ENCODE assay signal across 1 cellular context in the genomic region with DNA sequence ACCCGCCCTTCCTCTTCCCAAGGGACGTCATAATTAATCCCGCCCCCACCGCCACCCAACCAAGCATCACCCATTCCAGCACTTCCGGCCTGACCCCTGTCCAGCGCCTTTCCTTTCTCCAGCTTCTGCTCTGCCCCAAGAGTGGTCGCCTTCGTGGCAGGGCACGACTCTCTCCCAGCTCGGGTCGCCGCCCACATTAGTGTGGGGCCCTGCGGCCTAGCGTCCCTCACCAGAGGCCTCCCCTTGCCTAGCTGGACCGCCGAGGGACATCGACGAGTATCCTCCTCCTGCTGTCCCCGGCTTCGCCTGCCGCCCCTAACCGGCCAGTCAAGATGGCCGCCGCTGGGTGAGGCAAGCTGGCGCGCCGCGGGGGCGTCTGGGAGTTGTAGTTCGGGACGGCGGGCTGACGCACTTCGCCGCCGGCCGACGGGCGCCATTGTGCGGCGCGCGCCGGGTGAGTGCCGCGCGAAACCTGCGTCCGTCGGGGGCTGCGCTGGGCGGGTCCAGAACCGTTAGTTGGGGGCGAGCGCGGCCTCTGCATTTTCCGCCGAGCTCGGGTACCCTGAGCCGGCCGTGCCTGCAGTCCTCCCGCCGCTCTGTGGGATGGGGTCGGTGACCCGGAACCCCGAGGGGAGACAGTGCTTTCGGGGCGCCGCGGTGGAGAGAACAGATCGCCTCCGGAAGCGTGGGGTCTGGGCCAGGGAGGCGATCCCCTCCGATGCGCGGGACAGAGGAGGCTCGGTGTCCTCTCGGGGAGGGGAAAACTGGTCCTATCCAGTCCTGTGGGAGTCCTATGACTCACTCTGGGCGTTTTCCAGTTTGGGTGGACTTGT.
TF ChIP-seq lines count a peak whose summit lies in the region.

A gene (plus strand): TSS at position 73 of the 833 bp plus-strand sequence. CDS start 905 bp downstream, outside the sequence.

TF ChIP-seq in HepG2, 621 proteins besides CTCF, POLR2A, EP300 and RAD21 (continued from another document and continues in another):
- TF ChIP-seq ARID2 (CRISPR knock-in tag; IDR thresholded peaks at IDR 0.05; ENCODE audit: borderline replicate concordance) (peak; percentile 48; the same call in 1 of the 2 replicates), KAT8 (CRISPR knock-in tag; IDR thresholded peaks at IDR 0.05) (peak; percentile 83), ELF4 (CRISPR knock-in tag; IDR thresholded peaks at IDR 0.05; ENCODE audit: borderline replicate concordance) (0 out of 2 replicates have a peak, but pooled peaks have one; percentile 37), SRSF1 (optimal IDR thresholded peaks at IDR 0.05; ENCODE audit: low read depth, low read length) (peak; percentile 68), ZNF775 (CRISPR knock-in tag; IDR thresholded peaks at IDR 0.05; ENCODE audit: borderline replicate concordance) (no peak), BRCA1 (CRISPR knock-in tag; IDR thresholded peaks at IDR 0.05) (peak; percentile 22; the same call in 1 of the 2 replicates), FOXC1 (CRISPR knock-in tag; IDR thresholded peaks at IDR 0.05; ENCODE audit: borderline replicate concordance) (peak; percentile 60; the same call in 1 of the 2 replicates), TBX2 (CRISPR knock-in tag; IDR thresholded peaks at IDR 0.05; ENCODE audit: borderline replicate concordance) (peak; percentile 53; the same call in 1 of the 2 replicates), SOX5 (CRISPR knock-in tag; IDR thresholded peaks at IDR 0.05; ENCODE audit: borderline replicate concordance) (peak; percentile 50; the same call in 1 of the 2 replicates), AHR (CRISPR knock-in tag; IDR thresholded peaks at IDR 0.05) (peak; percentile 92; the same call in 1 of the 2 replicates), TBL1XR1 (IDR thresholded peaks at IDR 0.05; ENCODE audit: borderline replicate concordance, low read length, partially characterized antibody) (peak; percentile 55), AGO2 (optimal IDR thresholded peaks at IDR 0.05; ENCODE audit: low read depth, low read length) (peak; percentile 88), GFI1 (CRISPR knock-in tag; IDR thresholded peaks at IDR 0.05; ENCODE audit: borderline replicate concordance) (peak; percentile 41; the same call in 1 of the 2 replicates), ARHGAP35 (CRISPR knock-in tag; IDR thresholded peaks at IDR 0.05; ENCODE audit: borderline replicate concordance) (peak; percentile 74), U2AF1 (optimal IDR thresholded peaks at IDR 0.05; ENCODE audit: low read depth, low read length) (peak; percentile 74), ZNF605 (CRISPR knock-in tag; IDR thresholded peaks at IDR 0.05) (peak; percentile 67; the same call in 1 of the 2 replicates), ZNF720 (CRISPR knock-in tag; IDR thresholded peaks at IDR 0.05) (no peak), FOXJ3 (CRISPR knock-in tag; IDR thresholded peaks at IDR 0.05; ENCODE audit: borderline replicate concordance) (no peak), ARNTL (CRISPR knock-in tag; IDR thresholded peaks at IDR 0.05) (peak; percentile 53), POLR2G (IDR thresholded peaks at IDR 0.05; ENCODE audit: low read depth, low read length) (peak; percentile 93), BORCS8-MEF2B (CRISPR knock-in tag; IDR thresholded peaks at IDR 0.05) (peak; percentile 79; the same call in 1 of the 2 replicates)
- TF ChIP-seq, protein P1, sequence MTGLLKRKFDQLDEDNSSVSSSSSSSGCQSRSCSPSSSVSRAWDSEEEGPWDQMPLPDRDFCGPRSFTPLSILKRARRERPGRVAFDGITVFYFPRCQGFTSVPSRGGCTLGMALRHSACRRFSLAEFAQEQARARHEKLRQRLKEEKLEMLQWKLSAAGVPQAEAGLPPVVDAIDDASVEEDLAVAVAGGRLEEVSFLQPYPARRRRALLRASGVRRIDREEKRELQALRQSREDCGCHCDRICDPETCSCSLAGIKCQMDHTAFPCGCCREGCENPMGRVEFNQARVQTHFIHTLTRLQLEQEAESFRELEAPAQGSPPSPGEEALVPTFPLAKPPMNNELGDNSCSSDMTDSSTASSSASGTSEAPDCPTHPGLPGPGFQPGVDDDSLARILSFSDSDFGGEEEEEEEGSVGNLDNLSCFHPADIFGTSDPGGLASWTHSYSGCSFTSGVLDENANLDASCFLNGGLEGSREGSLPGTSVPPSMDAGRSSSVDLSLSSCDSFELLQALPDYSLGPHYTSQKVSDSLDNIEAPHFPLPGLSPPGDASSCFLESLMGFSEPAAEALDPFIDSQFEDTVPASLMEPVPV (CRISPR knock-in tag; IDR thresholded peaks at IDR 0.05), result peak; percentile 48; the same call in 1 of the 2 replicates
- TF ChIP-seq, protein P2, sequence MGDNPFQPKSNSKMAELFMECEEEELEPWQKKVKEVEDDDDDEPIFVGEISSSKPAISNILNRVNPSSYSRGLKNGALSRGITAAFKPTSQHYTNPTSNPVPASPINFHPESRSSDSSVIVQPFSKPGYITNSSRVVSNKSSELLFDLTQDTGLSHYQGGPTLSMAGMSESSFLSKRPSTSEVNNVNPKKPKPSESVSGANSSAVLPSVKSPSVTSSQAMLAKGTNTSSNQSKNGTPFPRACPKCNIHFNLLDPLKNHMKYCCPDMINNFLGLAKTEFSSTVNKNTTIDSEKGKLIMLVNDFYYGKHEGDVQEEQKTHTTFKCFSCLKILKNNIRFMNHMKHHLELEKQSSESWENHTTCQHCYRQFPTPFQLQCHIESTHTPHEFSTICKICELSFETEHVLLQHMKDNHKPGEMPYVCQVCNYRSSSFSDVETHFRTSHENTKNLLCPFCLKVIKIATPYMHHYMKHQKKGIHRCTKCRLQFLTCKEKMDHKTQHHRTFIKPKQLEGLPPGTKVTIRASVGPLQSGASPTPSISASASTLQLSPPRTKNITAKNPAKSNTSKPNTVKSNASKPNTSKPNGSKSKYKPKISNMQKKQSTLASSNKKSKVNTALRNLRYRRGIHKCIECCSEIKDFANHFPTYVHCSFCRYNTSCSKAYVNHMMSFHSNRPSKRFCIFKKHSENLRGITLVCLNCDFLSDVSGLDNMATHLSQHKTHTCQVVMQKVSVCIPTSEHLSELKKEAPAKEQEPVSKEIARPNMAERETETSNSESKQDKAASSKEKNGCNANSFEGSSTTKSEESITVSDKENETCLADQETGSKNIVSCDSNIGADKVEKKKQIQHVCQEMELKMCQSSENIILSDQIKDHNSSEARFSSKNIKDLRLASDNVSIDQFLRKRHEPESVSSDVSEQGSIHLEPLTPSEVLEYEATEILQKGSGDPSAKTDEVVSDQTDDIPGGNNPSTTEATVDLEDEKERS (CRISPR knock-in tag; IDR thresholded peaks at IDR 0.05), result peak; percentile 55; the same call in 1 of the 2 replicates
- TF ChIP-seq, protein P3, sequence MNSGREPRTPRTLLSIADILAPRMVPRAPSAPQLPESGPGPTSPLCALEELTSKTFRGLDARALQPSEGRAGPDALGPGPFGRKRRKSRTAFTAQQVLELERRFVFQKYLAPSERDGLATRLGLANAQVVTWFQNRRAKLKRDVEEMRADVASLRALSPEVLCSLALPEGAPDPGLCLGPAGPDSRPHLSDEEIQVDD (CRISPR knock-in tag; IDR thresholded peaks at IDR 0.05; ENCODE audit: borderline replicate concordance), result 0 out of 2 replicates have a peak, but pooled peaks have one; percentile 18
- TF ChIP-seq, protein P4, sequence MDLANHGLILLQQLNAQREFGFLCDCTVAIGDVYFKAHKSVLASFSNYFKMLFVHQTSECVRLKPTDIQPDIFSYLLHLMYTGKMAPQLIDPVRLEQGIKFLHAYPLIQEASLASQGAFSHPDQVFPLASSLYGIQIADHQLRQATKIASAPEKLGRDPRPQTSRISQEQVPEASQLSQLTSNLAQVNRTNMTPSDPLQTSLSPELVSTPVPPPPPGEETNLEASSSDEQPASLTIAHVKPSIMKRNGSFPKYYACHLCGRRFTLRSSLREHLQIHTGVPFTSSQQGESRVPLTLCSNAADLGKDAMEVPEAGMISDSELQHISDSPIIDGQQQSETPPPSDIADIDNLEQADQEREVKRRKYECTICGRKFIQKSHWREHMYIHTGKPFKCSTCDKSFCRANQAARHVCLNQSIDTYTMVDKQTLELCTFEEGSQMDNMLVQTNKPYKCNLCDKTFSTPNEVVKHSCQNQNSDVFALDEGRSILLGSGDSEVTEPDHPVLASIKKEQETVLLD (CRISPR knock-in tag; IDR thresholded peaks at IDR 0.05; ENCODE audit: low read depth), result peak; percentile 66; the same call in 1 of the 2 replicates
- TF ChIP-seq, protein P5, sequence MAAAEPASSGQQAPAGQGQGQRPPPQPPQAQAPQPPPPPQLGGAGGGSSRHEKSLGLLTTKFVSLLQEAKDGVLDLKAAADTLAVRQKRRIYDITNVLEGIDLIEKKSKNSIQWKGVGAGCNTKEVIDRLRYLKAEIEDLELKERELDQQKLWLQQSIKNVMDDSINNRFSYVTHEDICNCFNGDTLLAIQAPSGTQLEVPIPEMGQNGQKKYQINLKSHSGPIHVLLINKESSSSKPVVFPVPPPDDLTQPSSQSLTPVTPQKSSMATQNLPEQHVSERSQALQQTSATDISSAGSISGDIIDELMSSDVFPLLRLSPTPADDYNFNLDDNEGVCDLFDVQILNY (CRISPR knock-in tag; conservative IDR thresholded peaks at IDR 0.05), result peak; percentile 24; the same call in 1 of the 2 replicates
- TF ChIP-seq, protein P6, sequence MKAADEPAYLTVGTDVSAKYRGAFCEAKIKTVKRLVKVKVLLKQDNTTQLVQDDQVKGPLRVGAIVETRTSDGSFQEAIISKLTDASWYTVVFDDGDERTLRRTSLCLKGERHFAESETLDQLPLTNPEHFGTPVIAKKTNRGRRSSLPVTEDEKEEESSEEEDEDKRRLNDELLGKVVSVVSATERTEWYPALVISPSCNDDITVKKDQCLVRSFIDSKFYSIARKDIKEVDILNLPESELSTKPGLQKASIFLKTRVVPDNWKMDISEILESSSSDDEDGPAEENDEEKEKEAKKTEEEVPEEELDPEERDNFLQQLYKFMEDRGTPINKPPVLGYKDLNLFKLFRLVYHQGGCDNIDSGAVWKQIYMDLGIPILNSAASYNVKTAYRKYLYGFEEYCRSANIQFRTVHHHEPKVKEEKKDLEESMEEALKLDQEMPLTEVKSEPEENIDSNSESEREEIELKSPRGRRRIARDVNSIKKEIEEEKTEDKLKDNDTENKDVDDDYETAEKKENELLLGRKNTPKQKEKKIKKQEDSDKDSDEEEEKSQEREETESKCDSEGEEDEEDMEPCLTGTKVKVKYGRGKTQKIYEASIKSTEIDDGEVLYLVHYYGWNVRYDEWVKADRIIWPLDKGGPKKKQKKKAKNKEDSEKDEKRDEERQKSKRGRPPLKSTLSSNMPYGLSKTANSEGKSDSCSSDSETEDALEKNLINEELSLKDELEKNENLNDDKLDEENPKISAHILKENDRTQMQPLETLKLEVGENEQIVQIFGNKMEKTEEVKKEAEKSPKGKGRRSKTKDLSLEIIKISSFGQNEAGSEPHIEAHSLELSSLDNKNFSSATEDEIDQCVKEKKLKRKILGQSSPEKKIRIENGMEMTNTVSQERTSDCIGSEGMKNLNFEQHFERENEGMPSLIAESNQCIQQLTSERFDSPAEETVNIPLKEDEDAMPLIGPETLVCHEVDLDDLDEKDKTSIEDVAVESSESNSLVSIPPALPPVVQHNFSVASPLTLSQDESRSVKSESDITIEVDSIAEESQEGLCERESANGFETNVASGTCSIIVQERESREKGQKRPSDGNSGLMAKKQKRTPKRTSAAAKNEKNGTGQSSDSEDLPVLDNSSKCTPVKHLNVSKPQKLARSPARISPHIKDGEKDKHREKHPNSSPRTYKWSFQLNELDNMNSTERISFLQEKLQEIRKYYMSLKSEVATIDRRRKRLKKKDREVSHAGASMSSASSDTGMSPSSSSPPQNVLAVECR (CRISPR knock-in tag; IDR thresholded peaks at IDR 0.05; ENCODE audit: borderline replicate concordance), result peak; percentile 94
- TF ChIP-seq, protein P7, sequence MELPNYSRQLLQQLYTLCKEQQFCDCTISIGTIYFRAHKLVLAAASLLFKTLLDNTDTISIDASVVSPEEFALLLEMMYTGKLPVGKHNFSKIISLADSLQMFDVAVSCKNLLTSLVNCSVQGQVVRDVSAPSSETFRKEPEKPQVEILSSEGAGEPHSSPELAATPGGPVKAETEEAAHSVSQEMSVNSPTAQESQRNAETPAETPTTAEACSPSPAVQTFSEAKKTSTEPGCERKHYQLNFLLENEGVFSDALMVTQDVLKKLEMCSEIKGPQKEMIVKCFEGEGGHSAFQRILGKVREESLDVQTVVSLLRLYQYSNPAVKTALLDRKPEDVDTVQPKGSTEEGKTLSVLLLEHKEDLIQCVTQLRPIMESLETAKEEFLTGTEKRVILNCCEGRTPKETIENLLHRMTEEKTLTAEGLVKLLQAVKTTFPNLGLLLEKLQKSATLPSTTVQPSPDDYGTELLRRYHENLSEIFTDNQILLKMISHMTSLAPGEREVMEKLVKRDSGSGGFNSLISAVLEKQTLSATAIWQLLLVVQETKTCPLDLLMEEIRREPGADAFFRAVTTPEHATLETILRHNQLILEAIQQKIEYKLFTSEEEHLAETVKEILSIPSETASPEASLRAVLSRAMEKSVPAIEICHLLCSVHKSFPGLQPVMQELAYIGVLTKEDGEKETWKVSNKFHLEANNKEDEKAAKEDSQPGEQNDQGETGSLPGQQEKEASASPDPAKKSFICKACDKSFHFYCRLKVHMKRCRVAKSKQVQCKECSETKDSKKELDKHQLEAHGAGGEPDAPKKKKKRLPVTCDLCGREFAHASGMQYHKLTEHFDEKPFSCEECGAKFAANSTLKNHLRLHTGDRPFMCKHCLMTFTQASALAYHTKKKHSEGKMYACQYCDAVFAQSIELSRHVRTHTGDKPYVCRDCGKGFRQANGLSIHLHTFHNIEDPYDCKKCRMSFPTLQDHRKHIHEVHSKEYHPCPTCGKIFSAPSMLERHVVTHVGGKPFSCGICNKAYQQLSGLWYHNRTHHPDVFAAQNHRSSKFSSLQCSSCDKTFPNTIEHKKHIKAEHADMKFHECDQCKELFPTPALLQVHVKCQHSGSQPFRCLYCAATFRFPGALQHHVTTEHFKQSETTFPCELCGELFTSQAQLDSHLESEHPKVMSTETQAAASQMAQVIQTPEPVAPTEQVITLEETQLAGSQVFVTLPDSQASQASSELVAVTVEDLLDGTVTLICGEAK (IDR thresholded peaks at IDR 0.05), result peak; percentile 30; the same call in 1 of the 2 replicates
- TF ChIP-seq, protein P7 (CRISPR knock-in tag; IDR thresholded peaks at IDR 0.05), result peak; percentile 64
